Comparison of ENCODE assay signal across 1 cellular context in the genomic region with DNA sequence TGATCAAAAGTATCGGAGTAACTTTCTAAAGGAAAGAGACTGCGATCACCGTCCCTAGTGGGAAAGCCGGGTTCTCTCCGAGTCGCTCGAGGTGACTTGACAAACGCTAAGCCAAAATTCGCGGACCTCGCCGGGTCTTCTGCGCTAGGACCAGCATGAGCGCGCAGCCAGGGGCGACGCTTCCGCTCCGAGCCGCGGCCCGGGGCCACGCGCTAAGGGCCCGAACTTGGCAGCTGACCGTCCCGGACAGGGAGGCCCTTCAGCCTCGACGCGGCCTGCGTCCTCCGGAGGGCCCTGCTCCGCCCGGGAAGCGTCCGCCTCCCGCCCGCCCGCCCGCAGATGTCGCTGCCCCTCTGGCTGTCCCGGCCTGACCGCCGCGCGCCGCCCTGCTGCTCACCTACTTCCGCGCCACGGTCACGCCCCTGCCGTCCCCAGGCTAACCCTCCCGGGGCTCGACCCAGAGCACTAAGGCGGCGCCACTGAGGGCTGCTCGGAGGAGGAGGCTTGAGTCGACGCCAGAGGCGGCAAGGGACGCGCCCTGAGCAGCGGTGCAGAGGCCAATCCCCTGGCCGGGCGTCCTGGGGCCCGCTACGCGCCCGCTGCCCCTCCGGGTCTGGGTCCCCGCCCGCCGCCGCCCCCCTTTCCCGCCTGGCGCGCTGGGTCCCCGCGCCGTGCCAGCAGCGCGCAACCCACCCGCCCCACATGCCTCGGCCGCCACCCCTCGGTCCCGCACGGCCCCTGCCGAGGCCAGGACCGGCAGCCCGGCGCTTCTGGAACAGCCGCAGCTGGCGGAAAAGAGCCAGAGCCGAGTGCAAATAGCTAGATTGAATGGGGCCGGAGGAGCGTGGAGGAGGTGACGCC.
TF ChIP-seq lines count a peak whose summit lies in the region.

No MANE protein-coding gene starts in this region.

TF ChIP-seq in HEK293, 187 proteins besides CTCF, POLR2A, EP300 and RAD21 (continued from another document and continues in another):
- TF ChIP-seq, protein P1, sequence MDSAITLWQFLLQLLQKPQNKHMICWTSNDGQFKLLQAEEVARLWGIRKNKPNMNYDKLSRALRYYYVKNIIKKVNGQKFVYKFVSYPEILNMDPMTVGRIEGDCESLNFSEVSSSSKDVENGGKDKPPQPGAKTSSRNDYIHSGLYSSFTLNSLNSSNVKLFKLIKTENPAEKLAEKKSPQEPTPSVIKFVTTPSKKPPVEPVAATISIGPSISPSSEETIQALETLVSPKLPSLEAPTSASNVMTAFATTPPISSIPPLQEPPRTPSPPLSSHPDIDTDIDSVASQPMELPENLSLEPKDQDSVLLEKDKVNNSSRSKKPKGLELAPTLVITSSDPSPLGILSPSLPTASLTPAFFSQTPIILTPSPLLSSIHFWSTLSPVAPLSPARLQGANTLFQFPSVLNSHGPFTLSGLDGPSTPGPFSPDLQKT (IDR thresholded peaks at IDR 0.05; ENCODE audit: borderline replicate concordance, low read depth, low read length) = no peak
- TF ChIP-seq WT1 (tag by site-specific recombination; IDR thresholded peaks at IDR 0.05) (no peak; the same call in 1 of the 2 replicates), ZNF501 (tag by site-specific recombination; IDR thresholded peaks at IDR 0.05) (peak; percentile 83; the same call in 1 of the 2 replicates), ZNF777 (tag by site-specific recombination; IDR thresholded peaks at IDR 0.05; ENCODE audit: borderline replicate concordance) (peak; percentile 31; the same call in 1 of the 2 replicates), GLI4 (tag by site-specific recombination; IDR thresholded peaks at IDR 0.05) (no peak), ZSCAN30 (tag by site-specific recombination; IDR thresholded peaks at IDR 0.05) (peak; percentile 15; the same call in 1 of the 2 replicates), ZNF341 (tag by site-specific recombination; IDR thresholded peaks at IDR 0.05; ENCODE audit: low read depth) (peak; percentile 96), YY1 (tag by site-specific recombination; IDR thresholded peaks at IDR 0.05) (no peak), ZNF560 (tag by site-specific recombination; IDR thresholded peaks at IDR 0.05; ENCODE audit: borderline replicate concordance) (no peak), KLF1 (tag by site-specific recombination; IDR thresholded peaks at IDR 0.05) (peak; percentile 71), EGR2 (tag by site-specific recombination; IDR thresholded peaks at IDR 0.05; ENCODE audit: low read depth) (no peak), KLF8 (tag by site-specific recombination; IDR thresholded peaks at IDR 0.05) (peak; percentile 56), ZNF76 (tag by site-specific recombination; IDR thresholded peaks at IDR 0.05; ENCODE audit: borderline replicate concordance, low read depth) (no peak), ZNF2 (tag by site-specific recombination; IDR thresholded peaks at IDR 0.05) (peak; percentile 82), ZNF529 (tag by site-specific recombination; IDR thresholded peaks at IDR 0.05; ENCODE audit: insufficient replicate concordance) (no peak), ZNF48 (tag by site-specific recombination; IDR thresholded peaks at IDR 0.05) (no peak), TCF7L2 (IDR thresholded peaks at IDR 0.05; ENCODE audit: borderline replicate concordance, low read depth, low read length) (no peak), ZNF621 (tag by site-specific recombination; IDR thresholded peaks at IDR 0.05) (no peak), ZNF521 (tag by site-specific recombination; IDR thresholded peaks at IDR 0.05) (no peak), HOXA7 (CRISPR knock-in tag; IDR thresholded peaks at IDR 0.05; ENCODE audit: borderline replicate concordance) (no peak), ZFHX2 (tag by site-specific recombination; conservative IDR thresholded peaks at IDR 0.05) (no peak), ZNF776 (tag by site-specific recombination; IDR thresholded peaks at IDR 0.05; ENCODE audit: borderline replicate concordance) (no peak), OSR2 (tag by site-specific recombination; IDR thresholded peaks at IDR 0.05) (no peak), ZNF677 (tag by site-specific recombination; IDR thresholded peaks at IDR 0.05) (no peak), ZNF114 (tag by site-specific recombination; IDR thresholded peaks at IDR 0.05) (no peak), TRIM28 (IDR thresholded peaks at IDR 0.05; ENCODE audit: borderline replicate concordance, low read length) (no peak), MZF1 (tag by site-specific recombination; IDR thresholded peaks at IDR 0.05; ENCODE audit: borderline replicate concordance) (no peak), OVOL3 (tag by site-specific recombination; IDR thresholded peaks at IDR 0.05) (no peak), KLF9 (tag by site-specific recombination; IDR thresholded peaks at IDR 0.05; ENCODE audit: low read depth) (peak; percentile 49; the same call in 1 of the 2 replicates), ZNF561 (tag by site-specific recombination; IDR thresholded peaks at IDR 0.05; ENCODE audit: borderline replicate concordance) (no peak), ZNF324 (tag by site-specific recombination; IDR thresholded peaks at IDR 0.05) (0 out of 2 replicates have a peak, but pooled peaks have one; percentile 77)
- TF ChIP-seq, protein P2, sequence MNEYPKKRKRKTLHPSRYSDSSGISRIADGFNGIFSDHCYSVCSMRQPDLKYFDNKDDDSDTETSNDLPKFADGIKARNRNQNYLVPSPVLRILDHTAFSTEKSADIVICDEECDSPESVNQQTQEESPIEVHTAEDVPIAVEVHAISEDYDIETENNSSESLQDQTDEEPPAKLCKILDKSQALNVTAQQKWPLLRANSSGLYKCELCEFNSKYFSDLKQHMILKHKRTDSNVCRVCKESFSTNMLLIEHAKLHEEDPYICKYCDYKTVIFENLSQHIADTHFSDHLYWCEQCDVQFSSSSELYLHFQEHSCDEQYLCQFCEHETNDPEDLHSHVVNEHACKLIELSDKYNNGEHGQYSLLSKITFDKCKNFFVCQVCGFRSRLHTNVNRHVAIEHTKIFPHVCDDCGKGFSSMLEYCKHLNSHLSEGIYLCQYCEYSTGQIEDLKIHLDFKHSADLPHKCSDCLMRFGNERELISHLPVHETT (tag by site-specific recombination; IDR thresholded peaks at IDR 0.05) = no peak
- TF ChIP-seq, protein P3, sequence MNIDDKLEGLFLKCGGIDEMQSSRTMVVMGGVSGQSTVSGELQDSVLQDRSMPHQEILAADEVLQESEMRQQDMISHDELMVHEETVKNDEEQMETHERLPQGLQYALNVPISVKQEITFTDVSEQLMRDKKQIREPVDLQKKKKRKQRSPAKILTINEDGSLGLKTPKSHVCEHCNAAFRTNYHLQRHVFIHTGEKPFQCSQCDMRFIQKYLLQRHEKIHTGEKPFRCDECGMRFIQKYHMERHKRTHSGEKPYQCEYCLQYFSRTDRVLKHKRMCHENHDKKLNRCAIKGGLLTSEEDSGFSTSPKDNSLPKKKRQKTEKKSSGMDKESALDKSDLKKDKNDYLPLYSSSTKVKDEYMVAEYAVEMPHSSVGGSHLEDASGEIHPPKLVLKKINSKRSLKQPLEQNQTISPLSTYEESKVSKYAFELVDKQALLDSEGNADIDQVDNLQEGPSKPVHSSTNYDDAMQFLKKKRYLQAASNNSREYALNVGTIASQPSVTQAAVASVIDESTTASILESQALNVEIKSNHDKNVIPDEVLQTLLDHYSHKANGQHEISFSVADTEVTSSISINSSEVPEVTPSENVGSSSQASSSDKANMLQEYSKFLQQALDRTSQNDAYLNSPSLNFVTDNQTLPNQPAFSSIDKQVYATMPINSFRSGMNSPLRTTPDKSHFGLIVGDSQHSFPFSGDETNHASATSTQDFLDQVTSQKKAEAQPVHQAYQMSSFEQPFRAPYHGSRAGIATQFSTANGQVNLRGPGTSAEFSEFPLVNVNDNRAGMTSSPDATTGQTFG (tag by site-specific recombination; IDR thresholded peaks at IDR 0.05; ENCODE audit: borderline replicate concordance) = no peak
- TF ChIP-seq, protein P4, sequence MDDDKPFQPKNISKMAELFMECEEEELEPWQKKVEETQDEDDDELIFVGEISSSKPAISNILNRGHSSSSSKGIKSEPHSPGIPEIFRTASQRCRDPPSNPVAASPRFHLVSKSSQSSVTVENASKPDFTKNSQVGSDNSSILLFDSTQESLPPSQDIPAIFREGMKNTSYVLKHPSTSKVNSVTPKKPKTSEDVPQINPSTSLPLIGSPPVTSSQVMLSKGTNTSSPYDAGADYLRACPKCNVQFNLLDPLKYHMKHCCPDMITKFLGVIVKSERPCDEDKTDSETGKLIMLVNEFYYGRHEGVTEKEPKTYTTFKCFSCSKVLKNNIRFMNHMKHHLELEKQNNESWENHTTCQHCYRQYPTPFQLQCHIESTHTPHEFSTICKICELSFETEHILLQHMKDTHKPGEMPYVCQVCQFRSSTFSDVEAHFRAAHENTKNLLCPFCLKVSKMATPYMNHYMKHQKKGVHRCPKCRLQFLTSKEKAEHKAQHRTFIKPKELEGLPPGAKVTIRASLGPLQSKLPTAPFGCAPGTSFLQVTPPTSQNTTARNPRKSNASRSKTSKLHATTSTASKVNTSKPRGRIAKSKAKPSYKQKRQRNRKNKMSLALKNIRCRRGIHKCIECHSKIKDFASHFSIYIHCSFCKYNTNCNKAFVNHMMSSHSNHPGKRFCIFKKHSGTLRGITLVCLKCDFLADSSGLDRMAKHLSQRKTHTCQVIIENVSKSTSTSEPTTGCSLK (tag by site-specific recombination; IDR thresholded peaks at IDR 0.05) = no peak
- TF ChIP-seq, protein P5, sequence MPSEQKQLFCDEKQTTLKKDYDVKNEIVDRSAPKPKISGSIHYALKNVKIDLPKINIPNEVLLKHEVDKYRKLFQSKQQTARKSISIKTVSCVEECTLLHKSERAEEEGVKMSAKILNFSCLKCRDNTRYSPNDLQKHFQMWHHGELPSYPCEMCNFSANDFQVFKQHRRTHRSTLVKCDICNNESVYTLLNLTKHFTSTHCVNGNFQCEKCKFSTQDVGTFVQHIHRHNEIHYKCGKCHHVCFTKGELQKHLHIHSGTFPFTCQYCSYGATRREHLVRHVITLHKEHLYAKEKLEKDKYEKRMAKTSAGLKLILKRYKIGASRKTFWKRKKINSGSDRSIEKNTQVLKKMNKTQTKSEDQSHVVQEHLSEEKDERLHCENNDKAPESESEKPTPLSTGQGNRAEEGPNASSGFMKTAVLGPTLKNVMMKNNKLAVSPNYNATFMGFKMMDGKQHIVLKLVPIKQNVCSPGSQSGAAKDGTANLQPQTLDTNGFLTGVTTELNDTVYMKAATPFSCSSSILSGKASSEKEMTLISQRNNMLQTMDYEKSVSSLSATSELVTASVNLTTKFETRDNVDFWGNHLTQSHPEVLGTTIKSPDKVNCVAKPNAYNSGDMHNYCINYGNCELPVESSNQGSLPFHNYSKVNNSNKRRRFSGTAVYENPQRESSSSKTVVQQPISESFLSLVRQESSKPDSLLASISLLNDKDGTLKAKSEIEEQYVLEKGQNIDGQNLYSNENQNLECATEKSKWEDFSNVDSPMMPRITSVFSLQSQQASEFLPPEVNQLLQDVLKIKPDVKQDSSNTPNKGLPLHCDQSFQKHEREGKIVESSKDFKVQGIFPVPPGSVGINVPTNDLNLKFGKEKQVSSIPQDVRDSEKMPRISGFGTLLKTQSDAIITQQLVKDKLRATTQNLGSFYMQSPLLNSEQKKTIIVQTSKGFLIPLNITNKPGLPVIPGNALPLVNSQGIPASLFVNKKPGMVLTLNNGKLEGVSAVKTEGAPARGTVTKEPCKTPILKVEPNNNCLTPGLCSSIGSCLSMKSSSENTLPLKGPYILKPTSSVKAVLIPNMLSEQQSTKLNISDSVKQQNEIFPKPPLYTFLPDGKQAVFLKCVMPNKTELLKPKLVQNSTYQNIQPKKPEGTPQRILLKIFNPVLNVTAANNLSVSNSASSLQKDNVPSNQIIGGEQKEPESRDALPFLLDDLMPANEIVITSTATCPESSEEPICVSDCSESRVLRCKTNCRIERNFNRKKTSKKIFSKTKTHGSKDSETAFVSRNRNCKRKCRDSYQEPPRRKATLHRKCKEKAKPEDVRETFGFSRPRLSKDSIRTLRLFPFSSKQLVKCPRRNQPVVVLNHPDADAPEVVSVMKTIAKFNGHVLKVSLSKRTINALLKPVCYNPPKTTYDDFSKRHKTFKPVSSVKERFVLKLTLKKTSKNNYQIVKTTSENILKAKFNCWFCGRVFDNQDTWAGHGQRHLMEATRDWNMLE (tag by site-specific recombination; conservative IDR thresholded peaks at IDR 0.05; ENCODE audit: low read depth) = no peak
- TF ChIP-seq, protein P6, sequence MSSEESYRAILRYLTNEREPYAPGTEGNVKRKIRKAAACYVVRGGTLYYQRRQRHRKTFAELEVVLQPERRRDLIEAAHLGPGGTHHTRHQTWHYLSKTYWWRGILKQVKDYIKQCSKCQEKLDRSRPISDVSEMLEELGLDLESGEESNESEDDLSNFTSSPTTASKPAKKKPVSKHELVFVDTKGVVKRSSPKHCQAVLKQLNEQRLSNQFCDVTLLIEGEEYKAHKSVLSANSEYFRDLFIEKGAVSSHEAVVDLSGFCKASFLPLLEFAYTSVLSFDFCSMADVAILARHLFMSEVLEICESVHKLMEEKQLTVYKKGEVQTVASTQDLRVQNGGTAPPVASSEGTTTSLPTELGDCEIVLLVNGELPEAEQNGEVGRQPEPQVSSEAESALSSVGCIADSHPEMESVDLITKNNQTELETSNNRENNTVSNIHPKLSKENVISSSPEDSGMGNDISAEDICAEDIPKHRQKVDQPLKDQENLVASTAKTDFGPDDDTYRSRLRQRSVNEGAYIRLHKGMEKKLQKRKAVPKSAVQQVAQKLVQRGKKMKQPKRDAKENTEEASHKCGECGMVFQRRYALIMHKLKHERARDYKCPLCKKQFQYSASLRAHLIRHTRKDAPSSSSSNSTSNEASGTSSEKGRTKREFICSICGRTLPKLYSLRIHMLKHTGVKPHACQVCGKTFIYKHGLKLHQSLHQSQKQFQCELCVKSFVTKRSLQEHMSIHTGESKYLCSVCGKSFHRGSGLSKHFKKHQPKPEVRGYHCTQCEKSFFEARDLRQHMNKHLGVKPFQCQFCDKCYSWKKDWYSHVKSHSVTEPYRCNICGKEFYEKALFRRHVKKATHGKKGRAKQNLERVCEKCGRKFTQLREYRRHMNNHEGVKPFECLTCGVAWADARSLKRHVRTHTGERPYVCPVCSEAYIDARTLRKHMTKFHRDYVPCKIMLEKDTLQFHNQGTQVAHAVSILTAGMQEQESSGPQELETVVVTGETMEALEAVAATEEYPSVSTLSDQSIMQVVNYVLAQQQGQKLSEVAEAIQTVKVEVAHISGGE (tag by site-specific recombination; conservative IDR thresholded peaks at IDR 0.05; ENCODE audit: low read depth) = peak; percentile 51; the same call in 1 of the 2 replicates
- TF ChIP-seq, protein P7, sequence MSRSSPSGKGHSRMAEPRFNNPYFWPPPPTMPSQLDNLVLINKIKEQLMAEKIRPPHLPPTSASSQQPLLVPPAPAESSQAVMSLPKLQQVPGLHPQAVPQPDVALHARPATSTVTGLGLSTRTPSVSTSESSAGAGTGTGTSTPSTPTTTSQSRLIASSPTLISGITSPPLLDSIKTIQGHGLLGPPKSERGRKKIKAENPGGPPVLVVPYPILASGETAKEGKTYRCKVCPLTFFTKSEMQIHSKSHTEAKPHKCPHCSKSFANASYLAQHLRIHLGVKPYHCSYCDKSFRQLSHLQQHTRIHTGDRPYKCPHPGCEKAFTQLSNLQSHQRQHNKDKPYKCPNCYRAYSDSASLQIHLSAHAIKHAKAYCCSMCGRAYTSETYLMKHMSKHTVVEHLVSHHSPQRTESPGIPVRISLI (tag by site-specific recombination; IDR thresholded peaks at IDR 0.05) = no peak
- TF ChIP-seq, protein P8, sequence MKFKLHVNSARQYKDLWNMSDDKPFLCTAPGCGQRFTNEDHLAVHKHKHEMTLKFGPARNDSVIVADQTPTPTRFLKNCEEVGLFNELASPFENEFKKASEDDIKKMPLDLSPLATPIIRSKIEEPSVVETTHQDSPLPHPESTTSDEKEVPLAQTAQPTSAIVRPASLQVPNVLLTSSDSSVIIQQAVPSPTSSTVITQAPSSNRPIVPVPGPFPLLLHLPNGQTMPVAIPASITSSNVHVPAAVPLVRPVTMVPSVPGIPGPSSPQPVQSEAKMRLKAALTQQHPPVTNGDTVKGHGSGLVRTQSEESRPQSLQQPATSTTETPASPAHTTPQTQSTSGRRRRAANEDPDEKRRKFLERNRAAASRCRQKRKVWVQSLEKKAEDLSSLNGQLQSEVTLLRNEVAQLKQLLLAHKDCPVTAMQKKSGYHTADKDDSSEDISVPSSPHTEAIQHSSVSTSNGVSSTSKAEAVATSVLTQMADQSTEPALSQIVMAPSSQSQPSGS (tag by site-specific recombination; IDR thresholded peaks at IDR 0.05; ENCODE audit: low read depth) = no peak
